7 cellular contexts compared by ENCODE assay signal in genomic region chr17:17784599-17785264, GRCh38. TPM values are rescaled to one million over a fixed set of nuclear protein-coding genes. Genes with fewer than 3 reads are reported as not detected.
DNase-seq lines count a peak whose midpoint lies in the region; TF ChIP-seq lines count a peak whose summit lies in the region.

No MANE protein-coding gene starts in this region.

- H3K9me3 Mint-ChIP-seq in osteocyte (ENCODE audit: unreplicated experiment) = no peaks in the 10 kb centered on the region

- H3K36me3 Mint-ChIP-seq in osteocyte (ENCODE audit: unreplicated experiment) = no peaks in the 10 kb centered on the region

- peaks cover 47% of the 10 kb centered on the region for H3K4me1 Mint-ChIP-seq in osteocyte (ENCODE audit: unreplicated experiment)

- TF ChIP-seq CTCF in GM12872 (IDR thresholded peaks at IDR 0.05; ENCODE audit: insufficient read depth, low read depth, low read length) (peak; percentile 49; the same call in 2 of the 3 replicates), choroid plexus epithelial cell (conservative IDR thresholded peaks at IDR 0.05; ENCODE audit: low read depth, low read length) (peak; percentile 52), osteocyte (IDR thresholded peaks at IDR 0.05) (peak; percentile 28)

- peak overlapping the region; percentile 72 for H3K27ac Mint-ChIP-seq in osteocyte (ENCODE audit: unreplicated experiment)

- H3K4me3 ChIP-seq in choroid plexus epithelial cell (ENCODE audit: low read depth, low read length) = no peak overlapping the region

- intact Hi-C loops in posterior vena cava (cut with DNase I) = loop anchor here in 1 of 2 donors (5.0 kb wide), 1 partner anchor 97 kb away; no protein-coding TSS in a partner anchor

- H3K4me3 Mint-ChIP-seq in osteocyte (ENCODE audit: unreplicated experiment) = peak overlapping the region; percentile 68

- DNase-seq in NAMALWA (ENCODE audit: low spot score) (peak; percentile 58), choroid plexus epithelial cell (ENCODE audit: low read depth) (peak; percentile 52), osteocyte (ENCODE audit: extremely low spot score, unreplicated experiment) (no peak), NOMO-1 treated with DMSO at 0.1 percent for 48 hours (lab: John Stamatoyannopoulos, UW; ENCODE audit: unreplicated experiment) (no peak), GM03348 (ENCODE audit: low spot score) (no peak), posterior vena cava (ENCODE audit: low spot score) (no peak)

- no peaks in the 10 kb centered on the region for H3K27me3 Mint-ChIP-seq in osteocyte (ENCODE audit: unreplicated experiment)

RNA-seq across cellular contexts. Expression of gene SREBF1, which starts 52.1 kb away (rescaled TPM):
- total RNA-seq in osteocyte = 78.0 and 86.9 TPM in 2 replicates
- 10 to 100 TPM; 29.3 to 62.7 TPM for total RNA-seq in posterior vena cava

Comparison
In these comparisons a context has a peak if more than half of its experiments do, and no peak if none do; other contexts are left out.
1. DNase-seq: peak in NAMALWA (single experiment) and choroid plexus epithelial cell (single experiment); none in osteocyte (single experiment), NOMO-1 treated with DMSO at 0.1 percent for 48 hours (single experiment), GM03348 (single experiment) and posterior vena cava (single experiment).
2. Peak in every context shown above with its lines, with median percentiles within 50 percentile points of each other: CTCF ChIP-seq.